Comparison of ENCODE assay signal across 1 cellular context in the genomic region with DNA sequence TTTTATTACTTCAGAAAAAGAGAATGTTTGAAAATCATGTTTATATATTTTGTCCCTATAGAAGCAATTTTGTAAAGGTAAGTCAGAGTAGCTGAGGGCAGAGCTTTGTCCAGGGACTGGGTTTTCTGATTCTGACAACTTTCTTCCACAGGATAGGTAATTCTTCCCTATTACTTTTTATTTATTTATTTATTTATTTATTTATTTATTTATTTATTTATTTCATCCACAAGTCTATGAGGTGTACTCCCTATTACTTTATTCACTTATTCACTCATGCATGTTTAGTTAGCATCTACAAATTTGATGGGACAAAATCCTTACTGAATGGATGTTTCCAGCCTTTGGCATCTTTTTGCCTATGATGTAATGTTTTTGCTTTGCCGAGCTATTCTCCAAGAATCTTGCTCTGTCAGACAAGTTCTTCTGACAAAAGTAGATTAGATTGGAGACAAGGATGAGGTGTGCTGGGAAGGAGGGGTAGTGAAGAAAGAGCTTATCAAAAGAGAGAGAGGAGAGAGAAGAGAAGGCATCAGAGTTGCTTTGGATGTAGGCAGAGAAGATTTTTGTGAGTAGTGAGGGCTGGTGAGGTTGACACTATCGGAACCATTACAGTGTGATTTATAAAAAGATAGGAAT.
TF ChIP-seq lines count a peak whose summit lies in the region.

No MANE protein-coding gene starts in this region.

TF ChIP-seq in HEK293, 187 proteins besides CTCF, POLR2A, EP300 and RAD21 (continued from another document):
- TF ChIP-seq, protein P1, sequence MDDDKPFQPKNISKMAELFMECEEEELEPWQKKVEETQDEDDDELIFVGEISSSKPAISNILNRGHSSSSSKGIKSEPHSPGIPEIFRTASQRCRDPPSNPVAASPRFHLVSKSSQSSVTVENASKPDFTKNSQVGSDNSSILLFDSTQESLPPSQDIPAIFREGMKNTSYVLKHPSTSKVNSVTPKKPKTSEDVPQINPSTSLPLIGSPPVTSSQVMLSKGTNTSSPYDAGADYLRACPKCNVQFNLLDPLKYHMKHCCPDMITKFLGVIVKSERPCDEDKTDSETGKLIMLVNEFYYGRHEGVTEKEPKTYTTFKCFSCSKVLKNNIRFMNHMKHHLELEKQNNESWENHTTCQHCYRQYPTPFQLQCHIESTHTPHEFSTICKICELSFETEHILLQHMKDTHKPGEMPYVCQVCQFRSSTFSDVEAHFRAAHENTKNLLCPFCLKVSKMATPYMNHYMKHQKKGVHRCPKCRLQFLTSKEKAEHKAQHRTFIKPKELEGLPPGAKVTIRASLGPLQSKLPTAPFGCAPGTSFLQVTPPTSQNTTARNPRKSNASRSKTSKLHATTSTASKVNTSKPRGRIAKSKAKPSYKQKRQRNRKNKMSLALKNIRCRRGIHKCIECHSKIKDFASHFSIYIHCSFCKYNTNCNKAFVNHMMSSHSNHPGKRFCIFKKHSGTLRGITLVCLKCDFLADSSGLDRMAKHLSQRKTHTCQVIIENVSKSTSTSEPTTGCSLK (tag by site-specific recombination; IDR thresholded peaks at IDR 0.05): no peak
- TF ChIP-seq ZNF623 (tag by site-specific recombination; IDR thresholded peaks at IDR 0.05): peak; percentile 72
- 0 out of 2 replicates have a peak, but pooled peaks have one; percentile 18 for TF ChIP-seq ZNF341 (tag by site-specific recombination; IDR thresholded peaks at IDR 0.05; ENCODE audit: low read depth)
- TF ChIP-seq ZNF510 (tag by site-specific recombination; IDR thresholded peaks at IDR 0.05; ENCODE audit: insufficient replicate concordance): peak; percentile 36
- TF ChIP-seq, protein P2, sequence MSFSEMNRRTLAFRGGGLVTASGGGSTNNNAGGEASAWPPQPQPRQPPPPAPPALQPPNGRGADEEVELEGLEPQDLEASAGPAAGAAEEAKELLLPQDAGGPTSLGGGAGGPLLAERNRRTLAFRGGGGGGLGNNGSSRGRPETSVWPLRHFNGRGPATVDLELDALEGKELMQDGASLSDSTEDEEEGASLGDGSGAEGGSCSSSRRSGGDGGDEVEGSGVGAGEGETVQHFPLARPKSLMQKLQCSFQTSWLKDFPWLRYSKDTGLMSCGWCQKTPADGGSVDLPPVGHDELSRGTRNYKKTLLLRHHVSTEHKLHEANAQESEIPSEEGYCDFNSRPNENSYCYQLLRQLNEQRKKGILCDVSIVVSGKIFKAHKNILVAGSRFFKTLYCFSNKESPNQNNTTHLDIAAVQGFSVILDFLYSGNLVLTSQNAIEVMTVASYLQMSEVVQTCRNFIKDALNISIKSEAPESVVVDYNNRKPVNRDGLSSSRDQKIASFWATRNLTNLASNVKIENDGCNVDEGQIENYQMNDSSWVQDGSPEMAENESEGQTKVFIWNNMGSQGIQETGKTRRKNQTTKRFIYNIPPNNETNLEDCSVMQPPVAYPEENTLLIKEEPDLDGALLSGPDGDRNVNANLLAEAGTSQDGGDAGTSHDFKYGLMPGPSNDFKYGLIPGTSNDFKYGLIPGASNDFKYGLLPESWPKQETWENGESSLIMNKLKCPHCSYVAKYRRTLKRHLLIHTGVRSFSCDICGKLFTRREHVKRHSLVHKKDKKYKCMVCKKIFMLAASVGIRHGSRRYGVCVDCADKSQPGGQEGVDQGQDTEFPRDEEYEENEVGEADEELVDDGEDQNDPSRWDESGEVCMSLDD (tag by site-specific recombination; IDR thresholded peaks at IDR 0.05): no peak
- TF ChIP-seq ZNF514 (tag by site-specific recombination; IDR thresholded peaks at IDR 0.05): 0 out of 2 replicates have a peak, but pooled peaks have one; percentile 28
